ENCODE assay signal across 8 cellular contexts in genomic region chr9:121354141-121354540, GRCh38. TPM values are rescaled to one million over a fixed set of nuclear protein-coding genes. Genes with fewer than 3 reads are reported as not detected.
DNase-seq lines count a peak whose midpoint lies in the region; ATAC-seq and TF ChIP-seq lines count a peak whose summit lies in the region.

No MANE protein-coding gene starts in this region.

- TF ChIP-seq CTCF in AG04450 (IDR thresholded peaks at IDR 0.05; ENCODE audit: low read depth, low read length) (no peak), osteoblast (IDR thresholded peaks at IDR 0.05; ENCODE audit: extremely low read depth, low read depth, low read length) (no peak)

- peaks cover 47% of the 10 kb centered on the region for H3K36me3 Mint-ChIP-seq in dendritic cell treated with granulocyte-macrophage colony-stimulating factor and Interleukin-4, amounts not matched to agents 40 ng/mL and 50 ng/mL, for 4 days (ENCODE audit: low read depth)

- intact Hi-C loops in dendritic cell treated with granulocyte-macrophage colony-stimulating factor and Interleukin-4, amounts not matched to agents 40 ng/mL and 50 ng/mL, for 4 days (cut with micrococcal nuclease): no loop called here

- H3K9me3 Mint-ChIP-seq in dendritic cell treated with granulocyte-macrophage colony-stimulating factor and Interleukin-4, amounts not matched to agents 40 ng/mL and 50 ng/mL, for 4 days: no peaks in the 10 kb centered on the region

- H3K4me2 ChIP-seq in osteoblast (ENCODE audit: insufficient read depth, low read length): no peak overlapping the region

- no peak overlapping the region for H3K4me3 Mint-ChIP-seq in dendritic cell treated with granulocyte-macrophage colony-stimulating factor and Interleukin-4, amounts not matched to agents 40 ng/mL and 50 ng/mL, for 4 days

- POLR2A ChIA-PET in AG04450 (lab: Yijun Ruan, JAX): interaction anchor here (0.6 to 1.4 kb wide), 4 partner anchors 9 to 152 kb away, joined by 3 to 7 read pairs (median 4); no protein-coding TSS in a partner anchor

- H3K4me1 ChIP-seq in muscle layer of duodenum (ENCODE audit: control insufficient read depth in 1 of 2, insufficient read depth in 2 of 2, low read length in 2 of 2) (peaks cover 28 to 64% of the 10 kb centered on the region in 2 donors), osteoblast (ENCODE audit: insufficient read depth, low read length) (peaks cover 16% of the 10 kb centered on the region)

- H3K9me3 ChIP-seq in AG04450 (ENCODE audit: control insufficient read depth, insufficient read depth, low read length): no peaks in the 10 kb centered on the region
- H3K9me3 ChIP-seq in muscle layer of duodenum (ENCODE audit: control insufficient read depth in 1 of 2, low read length in 2 of 2): no peaks in the 10 kb centered on the region
- no peaks in the 10 kb centered on the region for H3K9me3 ChIP-seq in osteoblast (ENCODE audit: low read depth, low read length)

- CTCF ChIA-PET in AG04450 (lab: Charles Lee): interaction anchor here (0.6 to 2.6 kb wide), 4 partner anchors 9 to 34 kb away, joined by 3 to 15 read pairs (median 6); no protein-coding TSS in a partner anchor

- no peaks in the 10 kb centered on the region for H3K27me3 Mint-ChIP-seq in dendritic cell treated with granulocyte-macrophage colony-stimulating factor and Interleukin-4, amounts not matched to agents 40 ng/mL and 50 ng/mL, for 4 days

- ATAC-seq in HG03066 (IDR thresholded peaks at IDR 0.05; ENCODE audit: low read depth, unreplicated experiment) (peak; percentile 5), GM21717 (IDR thresholded peaks at IDR 0.05; ENCODE audit: unreplicated experiment) (no peak), GM19463 (IDR thresholded peaks at IDR 0.05; ENCODE audit: unreplicated experiment) (no peak)

- no peak for DNase-seq in AG04450 (ENCODE audit: low read depth, low spot score)
- DNase-seq in T1000 (lab: John Stamatoyannopoulos, UW): no peak
- no peak for DNase-seq in osteoblast (ENCODE audit: insufficient read length, low spot score, missing footprints)

- no peaks in the 10 kb centered on the region for H3K27me3 ChIP-seq in AG04450 (ENCODE audit: control insufficient read depth, insufficient read depth, low read length)
- no peaks in the 10 kb centered on the region for H3K27me3 ChIP-seq in muscle layer of duodenum (ENCODE audit: low read depth, low read length)
- no peaks in the 10 kb centered on the region for H3K27me3 ChIP-seq in osteoblast (ENCODE audit: insufficient read depth, low read length)

- H3K27ac Mint-ChIP-seq in dendritic cell treated with granulocyte-macrophage colony-stimulating factor and Interleukin-4, amounts not matched to agents 40 ng/mL and 50 ng/mL, for 4 days: peak overlapping the region; percentile 44

- H2AFZ ChIP-seq in osteoblast (ENCODE audit: low read length): no peak overlapping the region

- H3K4me1 Mint-ChIP-seq in dendritic cell treated with granulocyte-macrophage colony-stimulating factor and Interleukin-4, amounts not matched to agents 40 ng/mL and 50 ng/mL, for 4 days (ENCODE audit: low read depth): peaks cover 48% of the 10 kb centered on the region

- peaks cover 32% of the 10 kb centered on the region for H3K79me2 ChIP-seq in osteoblast (ENCODE audit: insufficient read depth, low read length)

- H3K4me3 ChIP-seq in AG04450 (ENCODE audit: low read depth, low read length) (no peak overlapping the region), muscle layer of duodenum (ENCODE audit: low read depth in 1 of 2, low read length in 2 of 2) (no peak overlapping the region), osteoblast (ENCODE audit: insufficient read depth, low read length) (no peak overlapping the region)

- H3K36me3 ChIP-seq in muscle layer of duodenum (ENCODE audit: control insufficient read depth in 1 of 2, insufficient read depth in 2 of 2, low read length in 2 of 2) (peaks cover 21 to 27% of the 10 kb centered on the region in 2 donors), osteoblast (ENCODE audit: insufficient read depth, low read length) (peaks cover 30% of the 10 kb centered on the region)

- peak overlapping the region; percentile 70 for H3K27ac ChIP-seq in AG04450 (ENCODE audit: low read depth, low read length)
- H3K27ac ChIP-seq in muscle layer of duodenum (ENCODE audit: low read length): peak overlapping the region; percentile 3
- H3K27ac ChIP-seq in osteoblast (ENCODE audit: low read depth, low read length): no peak overlapping the region

- no peaks in the 10 kb centered on the region for H4K20me1 ChIP-seq in osteoblast (ENCODE audit: insufficient read depth, low read length)

RNA-seq across cellular contexts. Expression of gene STOM, which starts 15.9 kb away (rescaled TPM):
- polyA plus RNA-seq in AG04450 (2011; rRNA removed): 405 and 510 TPM in 2 replicates
- 192 and 228 TPM in 2 replicates for polyA minus RNA-seq in AG04450 (2011; rRNA and poly(A)+ RNA removed)
- 114 and 146 TPM in 2 replicates for total RNA-seq in osteoblast
